8 cellular contexts compared by ENCODE assay signal in the genomic region with DNA sequence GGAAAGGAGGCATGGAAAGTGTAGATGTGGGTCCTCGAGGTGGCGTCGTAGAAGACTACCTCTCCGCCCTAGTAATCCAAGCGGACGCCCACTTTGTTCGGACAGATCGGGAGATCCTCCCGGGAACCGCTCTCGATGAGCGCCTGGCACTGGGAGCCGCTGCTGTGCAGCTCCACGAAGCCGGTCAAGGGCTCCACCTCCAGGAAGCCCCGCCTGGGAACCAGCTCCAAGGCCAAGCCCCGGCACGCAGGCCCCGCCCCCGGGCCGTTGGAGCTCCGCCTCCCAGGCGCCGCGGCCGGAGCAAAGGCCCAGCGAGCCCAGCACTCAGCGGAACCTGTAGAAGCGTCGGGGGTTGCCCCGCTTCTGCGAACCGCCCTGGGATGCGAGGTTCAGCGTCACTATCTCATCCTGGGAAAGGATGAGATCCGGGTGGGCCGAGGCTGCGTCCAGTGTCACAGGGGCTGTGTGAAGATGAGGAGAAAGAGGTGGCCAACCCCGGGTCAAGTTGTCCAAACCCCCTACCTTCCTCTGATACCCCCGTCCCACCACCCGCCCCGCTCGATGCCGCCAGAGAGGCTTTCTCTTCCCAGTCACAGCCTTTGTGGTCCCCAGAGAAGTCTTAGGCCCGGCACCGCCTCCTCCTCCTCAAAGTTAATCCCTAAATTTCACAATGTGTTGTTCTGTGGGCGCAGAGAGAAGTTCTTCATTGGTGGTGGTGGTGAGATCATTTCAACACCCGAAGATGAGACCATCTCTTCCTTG. TPM values are rescaled to one million over a fixed set of nuclear protein-coding genes. Genes with fewer than 3 reads are reported as not detected.
DNase-seq lines count a peak whose midpoint lies in the region; ATAC-seq and TF ChIP-seq lines count a peak whose summit lies in the region.

No MANE protein-coding gene starts in this region.

- H3K4me3 ChIP-seq in duodenal mucosa (ENCODE audit: low read depth in 1 of 2, low read length in 2 of 2) (peak overlapping the region; percentile 80 to 82), right lobe of liver (peak overlapping the region; percentile 22 to 31 (median 30))

- H3K9me3 Mint-ChIP-seq in activated CD4-positive, alpha-beta memory T cell treated with anti-CD3 and anti-CD28 coated beads for 36 hours: no peaks in the 10 kb centered on the region

- H3K36me3 ChIP-seq in duodenal mucosa (ENCODE audit: control insufficient read depth in 1 of 2, insufficient read depth in 2 of 2, low read length in 2 of 2) (no peaks in the 10 kb centered on the region), right lobe of liver (no peaks in the 10 kb centered on the region)

- peak; percentile 95 for DNase-seq in Daoy (ENCODE audit: low read depth)
- DNase-seq in NCI-H69 (lab: John Stamatoyannopoulos, UW): peak; percentile 94
- peak; percentile 78 for DNase-seq in activated CD4-positive, alpha-beta memory T cell treated with anti-CD3 and anti-CD28 coated beads for 36 hours
- DNase-seq in right lobe of liver: peak; percentile 93 to 97 (median 96)
- peak; percentile 77 to 85 for DNase-seq in stimulated activated CD4-positive, alpha-beta T cell treated with anti-CD3 and anti-CD28 coated beads, Interleukin-2, amount 100 ng/mL, for 24 hours

- H3K4me3 Mint-ChIP-seq in activated CD4-positive, alpha-beta memory T cell treated with anti-CD3 and anti-CD28 coated beads for 36 hours: peak overlapping the region; percentile 64

- peaks cover 49% of the 10 kb centered on the region for H3K4me1 Mint-ChIP-seq in activated CD4-positive, alpha-beta memory T cell treated with anti-CD3 and anti-CD28 coated beads for 36 hours (ENCODE audit: low read depth)

- CTCF ChIA-PET in activated CD4-positive, alpha-beta memory T cell treated with anti-CD3 and anti-CD28 coated beads for 36 hours (lab: Charles Lee): interaction anchor here (0.6 to 12.8 kb wide), 23 partner anchors 8 to 245 kb away, joined by 3 to 491 read pairs (median 4); a partner anchor contains a TSS

- H3K27me3 ChIP-seq in duodenal mucosa (ENCODE audit: control insufficient read depth in 1 of 2, insufficient read depth in 2 of 2, low read length in 2 of 2) (peaks cover 8 to 9% of the 10 kb centered on the region in 2 donors), right lobe of liver (peaks cover 0 to 3% of the 10 kb centered on the region in 2 donors)

- H3K9me3 ChIP-seq in duodenal mucosa (ENCODE audit: control insufficient read depth in 1 of 2, low read length in 2 of 2) (no peaks in the 10 kb centered on the region), right lobe of liver (no peaks in the 10 kb centered on the region)

- peak; percentile 81 for TF ChIP-seq POLR2A in right lobe of liver (IDR thresholded peaks at IDR 0.05)

- 26% methylated on average over 13 of the region's 48 CpGs for WGBS in right lobe of liver (ENCODE audit: insufficient coverage, low coverage, low lambda C conversion rate, missing lambda C conversion rate)

- TF ChIP-seq CTCF in right lobe of liver (IDR thresholded peaks at IDR 0.05): peak in 3 of 4 donors; percentile 12 to 38 (median 21)

- peak overlapping the region; percentile 67 to 94 for H3K9ac ChIP-seq in duodenal mucosa (ENCODE audit: low read depth in 1 of 2, low read length in 2 of 2)

- POLR2A ChIA-PET in activated CD4-positive, alpha-beta memory T cell treated with anti-CD3 and anti-CD28 coated beads for 36 hours (lab: Charles Lee): interaction anchor here (1.0 kb wide), 1 partner anchor 36 kb away, joined by 4 read pairs; a partner anchor contains a TSS

- peaks cover 40 to 47% of the 10 kb centered on the region in 2 donors for H3K4me1 ChIP-seq in duodenal mucosa (ENCODE audit: control insufficient read depth in 1 of 2, insufficient read depth in 2 of 2, low read length in 2 of 2)
- peaks cover 0 to 25% (median 2%) of the 10 kb centered on the region in 4 donors for H3K4me1 ChIP-seq in right lobe of liver

- ATAC-seq in HG02588 (IDR thresholded peaks at IDR 0.05; ENCODE audit: unreplicated experiment) (peak; percentile 73), right lobe of liver (peak; percentile 86 to 96 (median 94)), HG03095 (IDR thresholded peaks at IDR 0.05; ENCODE audit: unreplicated experiment) (no peak)

- H3K27me3 Mint-ChIP-seq in activated CD4-positive, alpha-beta memory T cell treated with anti-CD3 and anti-CD28 coated beads for 36 hours: peaks cover 35% of the 10 kb centered on the region

- no peak overlapping the region for H3K27ac Mint-ChIP-seq in activated CD4-positive, alpha-beta memory T cell treated with anti-CD3 and anti-CD28 coated beads for 36 hours

- no peak overlapping the region for H3K27ac ChIP-seq in duodenal mucosa (ENCODE audit: low read depth, low read length)
- peak overlapping the region; percentile 27 to 70 (median 55) for H3K27ac ChIP-seq in right lobe of liver

- intact Hi-C loops in activated CD4-positive, alpha-beta memory T cell treated with anti-CD3 and anti-CD28 coated beads for 36 hours (cut with micrococcal nuclease): loop anchor here (2.0 kb wide), 1 partner anchor 35 kb away; a partner anchor contains a TSS
- intact Hi-C loops in right lobe of liver (cut with DNase I): loop anchor here in 1 of 2 donors (10.0 kb wide), 1 partner anchor 63 kb away; a partner anchor contains a TSS

- H3K36me3 Mint-ChIP-seq in activated CD4-positive, alpha-beta memory T cell treated with anti-CD3 and anti-CD28 coated beads for 36 hours: no peaks in the 10 kb centered on the region

RNA-seq across cellular contexts. Expression of a gene that starts 10.8 kb away (rescaled TPM):
- total RNA-seq in Daoy (2014; rRNA removed; shearing (Covaris generic)): 0.11 TPM in 1 of 2 replicates, not detected in the other
- not detected for total RNA-seq in activated CD4-positive, alpha-beta memory T cell treated with anti-CD3 and anti-CD28 coated beads for 36 hours
- total RNA-seq in right lobe of liver: 1 to 10 TPM in 1 of 6 experiments, under 1 TPM in 5; 0.32 to 5.1 (median 0.60) TPM

RNA-seq across cellular contexts. Expression of a gene that starts 26.6 kb away (rescaled TPM):
- total RNA-seq in Daoy (2014; rRNA removed; shearing (Covaris generic)): 0.57 TPM in 1 of 2 replicates, not detected in the other
- not detected for total RNA-seq in activated CD4-positive, alpha-beta memory T cell treated with anti-CD3 and anti-CD28 coated beads for 36 hours
- total RNA-seq in right lobe of liver: not detected

RNA-seq across cellular contexts. Expression of a gene that starts 33.8 kb away (rescaled TPM):
- not detected in 2 replicates for total RNA-seq in Daoy (2014; rRNA removed; shearing (Covaris generic))
- not detected for total RNA-seq in activated CD4-positive, alpha-beta memory T cell treated with anti-CD3 and anti-CD28 coated beads for 36 hours
- 1 to 10 TPM in 1 of 6 experiments, under 1 TPM in 1, not detected in 4; 0.18 to 5.2 TPM for total RNA-seq in right lobe of liver

RNA-seq across cellular contexts. Expression of a gene that starts 35.1 kb away (rescaled TPM):
- 77.2 and 79.0 TPM in 2 replicates for total RNA-seq in Daoy (2014; rRNA removed; shearing (Covaris generic))
- 10 to 100 TPM; 51.3 to 55.0 TPM for total RNA-seq in activated CD4-positive, alpha-beta memory T cell treated with anti-CD3 and anti-CD28 coated beads for 36 hours
- total RNA-seq in right lobe of liver: 10 to 100 TPM; 22.9 to 37.2 (median 25.7) TPM

RNA-seq across cellular contexts. Expression of a gene that starts 41.1 kb away (rescaled TPM):
- total RNA-seq in Daoy (2014; rRNA removed; shearing (Covaris generic)): 39.4 and 57.7 TPM in 2 replicates
- 10 to 100 TPM; 69.4 to 73.2 TPM for total RNA-seq in activated CD4-positive, alpha-beta memory T cell treated with anti-CD3 and anti-CD28 coated beads for 36 hours
- 10 to 100 TPM in 4 of 6 experiments, 1 to 10 TPM in 2; 9.4 to 17.8 (median 11.2) TPM for total RNA-seq in right lobe of liver
